Comparison of ENCODE assay signal across 31 cellular contexts in the genomic region with DNA sequence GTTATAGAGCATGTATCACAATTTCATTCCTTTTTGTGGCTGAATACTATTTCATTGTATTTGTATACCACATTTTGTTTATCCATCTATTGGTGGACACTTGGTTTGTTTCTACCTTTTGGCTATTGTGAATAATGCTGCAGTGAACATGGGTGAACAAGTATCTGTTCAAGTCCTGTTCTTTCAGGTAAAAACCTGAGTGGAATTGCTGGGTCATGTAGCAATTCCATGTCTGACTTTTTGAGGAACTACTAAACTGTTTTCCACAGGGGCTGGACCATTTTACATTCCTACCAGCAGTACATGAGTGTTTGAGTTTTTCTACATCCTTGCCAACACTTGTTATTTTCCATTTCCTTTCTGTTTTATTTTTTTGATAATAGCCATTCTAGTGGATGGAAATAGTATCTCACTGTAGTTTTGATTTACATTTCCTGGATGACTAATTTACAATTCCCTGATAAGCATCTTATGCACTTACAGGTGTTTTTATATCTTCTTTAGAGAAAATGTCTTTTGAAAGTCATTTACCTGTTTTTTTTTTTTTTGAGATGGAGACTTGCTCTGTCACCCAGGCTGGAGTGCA. TPM values are rescaled to one million over a fixed set of nuclear protein-coding genes. Genes with fewer than 3 reads are reported as not detected.
DNase-seq lines count a peak whose midpoint lies in the region; ATAC-seq and TF ChIP-seq lines count a peak whose summit lies in the region.
"Had no signal": no experiment of that assay in that cellular context is flagged by ENCODE, and none has a peak within 500 bp of the region (broad histone marks: within the 10 kb centered on the region; RNA-seq: fewer than 3 reads in every experiment).

No MANE protein-coding gene starts in this region.

- no peaks in the 10 kb centered on the region for H3K9me3 ChIP-seq in HEK293 (ENCODE audit: control insufficient read depth, insufficient read depth, low read depth, low read length)
- H3K9me3 ChIP-seq in mucosa of descending colon, result no peaks in the 10 kb centered on the region
- H3K9me3 ChIP-seq: lower lobe of right lung, prostate gland had no signal

- H3K27ac Mint-ChIP-seq in activated T-cell treated with anti-CD3 and anti-CD28 coated beads, Interleukin-2, amount 50 U/mL, for 72 hours, result peak overlapping the region; percentile 96
- H3K27ac Mint-ChIP-seq in activated naive CD8-positive, alpha-beta T cell, result peak overlapping the region; percentile 38
- H3K27ac Mint-ChIP-seq: natural killer cell had no signal

- no peak for DNase-seq in activated T-cell treated with anti-CD3 and anti-CD28 coated beads, Interleukin-2, amount 50 U/mL, for 72 hours
- DNase-seq in activated T-cell treated with anti-CD3 and anti-CD28 coated beads for 4 hours, result no peak
- DNase-seq in mucosa of descending colon, result no peak
- DNase-seq in NOMO-1 (lab: John Stamatoyannopoulos, UW; ENCODE audit: unreplicated experiment in 2 of 2), result no peak
- no peak for DNase-seq in NCI-H1436 (lab: John Stamatoyannopoulos, UW)
- DNase-seq: brain microvascular endothelial cell; cerebellar nuclear complex; DMS53; dorsolateral prefrontal cortex; H7; kidney glomerular epithelial cell; lower lobe of right lung; natural killer cell; NCI-H146; NCI-H345; nucleus accumbens; Right ventricle myocardium superior; stimulated activated CD8-positive, alpha-beta memory T cell treated with anti-CD3 and anti-CD28 coated beads, Interleukin-4, amount 100 ng/mL, for 48 hours; T-helper 17 cell had no signal

- H3K36me3 Mint-ChIP-seq in activated T-cell treated with anti-CD3 and anti-CD28 coated beads, Interleukin-2, amount 50 U/mL, for 72 hours (ENCODE audit: insufficient read depth in 2 of 2), result peaks cover 5 to 14% of the 10 kb centered on the region in 2 donors
- H3K36me3 Mint-ChIP-seq in activated naive CD8-positive, alpha-beta T cell, result peaks cover 17% of the 10 kb centered on the region
- H3K36me3 Mint-ChIP-seq: natural killer cell had no signal

- no peak for TF ChIP-seq CTCF in HEK293 (tag by site-specific recombination; IDR thresholded peaks at IDR 0.05)
- no peak for TF ChIP-seq CTCF in mucosa of descending colon (IDR thresholded peaks at IDR 0.05)

- intact Hi-C loops in mucosa of descending colon (cut with DNase I, micrococcal nuclease), result no loop called here

- H3K4me1 Mint-ChIP-seq in activated T-cell treated with anti-CD3 and anti-CD28 coated beads, Interleukin-2, amount 50 U/mL, for 72 hours (ENCODE audit: low read depth), result peaks cover 54% of the 10 kb centered on the region
- peaks cover 60% of the 10 kb centered on the region for H3K4me1 Mint-ChIP-seq in activated naive CD8-positive, alpha-beta T cell (ENCODE audit: low read depth)

- H3K4me1 ChIP-seq in HEK293 (ENCODE audit: control insufficient read depth, insufficient read depth, low read length) (peaks cover 21% of the 10 kb centered on the region), mucosa of descending colon (ENCODE audit: low read depth) (peaks cover 7% of the 10 kb centered on the region)
- H3K4me1 ChIP-seq: lower lobe of right lung, prostate gland, tibial nerve had no signal

- H3K9me3 Mint-ChIP-seq in activated T-cell treated with anti-CD3 and anti-CD28 coated beads, Interleukin-2, amount 50 U/mL, for 72 hours, result no peaks in the 10 kb centered on the region
- H3K9me3 Mint-ChIP-seq in activated naive CD8-positive, alpha-beta T cell (ENCODE audit: low read depth), result no peaks in the 10 kb centered on the region
- H3K9me3 Mint-ChIP-seq: natural killer cell had no signal

- H3K4me3 ChIP-seq in HEK293 (ENCODE audit: low read depth, low read length) (no peak overlapping the region), mucosa of descending colon (no peak overlapping the region)
- H3K4me3 ChIP-seq: dorsolateral prefrontal cortex, hepatocyte, lower lobe of right lung, prostate gland, tibial nerve had no signal

- POLR2A ChIA-PET in HEK293 (lab: Yijun Ruan, JAX), result no interaction called here

- peak overlapping the region in 1 of 2 donors; percentile 67 for H3K4me3 Mint-ChIP-seq in activated T-cell treated with anti-CD3 and anti-CD28 coated beads, Interleukin-2, amount 50 U/mL, for 72 hours
- H3K4me3 Mint-ChIP-seq in activated naive CD8-positive, alpha-beta T cell, result peak overlapping the region; percentile 3
- H3K4me3 Mint-ChIP-seq: natural killer cell, T-helper 17 cell had no signal

- ATAC-seq in activated T-cell treated with anti-CD3 and anti-CD28 coated beads, Interleukin-2, amount 50 U/mL, for 72 hours (replicated peaks in 1 of 2), result peak; percentile 26 to 31
- peak; percentile 37 for ATAC-seq in mucosa of descending colon
- ATAC-seq: lower lobe of right lung, natural killer cell, Panc1, sciatic nerve, SK-N-SH treated with all-trans-retinoic acid at 6 μM for 48 hours, T-helper 17 cell had no signal

- H3K27ac ChIP-seq in HEK293 (ENCODE audit: extremely low read depth, low read depth, low read length), result no peak overlapping the region
- H3K27ac ChIP-seq: brain microvascular endothelial cell, dorsolateral prefrontal cortex, hepatocyte, lower lobe of right lung, prostate gland, tibial nerve had no signal

- H3K27me3 Mint-ChIP-seq in activated T-cell treated with anti-CD3 and anti-CD28 coated beads, Interleukin-2, amount 50 U/mL, for 72 hours (ENCODE audit: low read depth), result no peaks in the 10 kb centered on the region
- H3K27me3 Mint-ChIP-seq in activated naive CD8-positive, alpha-beta T cell, result no peaks in the 10 kb centered on the region
- H3K27me3 Mint-ChIP-seq: T-helper 17 cell had no signal

- peaks cover 0 to 6% of the 10 kb centered on the region in 2 experiments; a peak in 1 of 3 replicates for H3K36me3 ChIP-seq in HEK293 (ENCODE audit: control insufficient read depth in 2 of 2, insufficient read depth in 1 of 2, low read length in 2 of 2)
- H3K36me3 ChIP-seq in mucosa of descending colon (ENCODE audit: low read depth), result no peaks in the 10 kb centered on the region
- H3K36me3 ChIP-seq: brain microvascular endothelial cell, lower lobe of right lung, prostate gland had no signal

- CTCF ChIA-PET in HEK293 (lab: Yijun Ruan, JAX), result interaction anchor here (0.7 kb wide), 1 partner anchor 121 kb away, joined by 3 read pairs; no protein-coding TSS in a partner anchor

TF ChIP-seq in HEK293, 187 proteins besides CTCF, POLR2A, EP300 and RAD21:
- TF ChIP-seq ZNF140 (tag by site-specific recombination; IDR thresholded peaks at IDR 0.05) (peak; percentile 91), ZNF146 (tag by site-specific recombination; IDR thresholded peaks at IDR 0.05) (peak; percentile 49; the same call in 1 of the 2 replicates), ZNF510 (tag by site-specific recombination; IDR thresholded peaks at IDR 0.05; ENCODE audit: insufficient replicate concordance) (no peak)
- TF ChIP-seq, protein P1, sequence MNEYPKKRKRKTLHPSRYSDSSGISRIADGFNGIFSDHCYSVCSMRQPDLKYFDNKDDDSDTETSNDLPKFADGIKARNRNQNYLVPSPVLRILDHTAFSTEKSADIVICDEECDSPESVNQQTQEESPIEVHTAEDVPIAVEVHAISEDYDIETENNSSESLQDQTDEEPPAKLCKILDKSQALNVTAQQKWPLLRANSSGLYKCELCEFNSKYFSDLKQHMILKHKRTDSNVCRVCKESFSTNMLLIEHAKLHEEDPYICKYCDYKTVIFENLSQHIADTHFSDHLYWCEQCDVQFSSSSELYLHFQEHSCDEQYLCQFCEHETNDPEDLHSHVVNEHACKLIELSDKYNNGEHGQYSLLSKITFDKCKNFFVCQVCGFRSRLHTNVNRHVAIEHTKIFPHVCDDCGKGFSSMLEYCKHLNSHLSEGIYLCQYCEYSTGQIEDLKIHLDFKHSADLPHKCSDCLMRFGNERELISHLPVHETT (tag by site-specific recombination; IDR thresholded peaks at IDR 0.05), result no peak

RNA-seq across cellular contexts. Expression of a gene that starts 12.2 kb away (rescaled TPM):
- total RNA-seq in activated T-cell treated with anti-CD3 and anti-CD28 coated beads, Interleukin-2, amount 50 U/mL, for 72 hours, result 10 to 100 TPM; 69.2 to 73.4 TPM
- total RNA-seq in mucosa of descending colon, result 10 to 100 TPM; 66.8 to 87.4 (median 79.2) TPM

RNA-seq across cellular contexts. Expression of a gene that starts 18.0 kb away (rescaled TPM):
- total RNA-seq in activated T-cell treated with anti-CD3 and anti-CD28 coated beads, Interleukin-2, amount 50 U/mL, for 72 hours, result not detected
- not detected for total RNA-seq in mucosa of descending colon
- total RNA-seq: activated CD8-positive, alpha-beta memory T cell treated with anti-CD3 and anti-CD28 coated beads for 36 hours; fibroblast of lung; H7; hepatocyte; LHCN-M2; lower lobe of right lung; mononuclear cell; natural killer cell; Right ventricle myocardium superior; sciatic nerve; T-helper 17 cell; tibial nerve had no signal

RNA-seq across cellular contexts. Expression of a gene that starts 43.4 kb away (rescaled TPM):
- not detected for total RNA-seq in activated T-cell treated with anti-CD3 and anti-CD28 coated beads, Interleukin-2, amount 50 U/mL, for 72 hours
- not detected for total RNA-seq in mucosa of descending colon
- total RNA-seq: activated CD8-positive, alpha-beta memory T cell treated with anti-CD3 and anti-CD28 coated beads for 36 hours; H7; hepatocyte; mononuclear cell; natural killer cell; prostate gland; sciatic nerve; T-helper 17 cell had no signal

RNA-seq across cellular contexts. Expression of a gene that starts 49.1 kb away (rescaled TPM):
- total RNA-seq in activated T-cell treated with anti-CD3 and anti-CD28 coated beads, Interleukin-2, amount 50 U/mL, for 72 hours, result 10 to 100 TPM; 74.6 to 89.4 TPM
- total RNA-seq in mucosa of descending colon, result 100 to 1,000 TPM; 151 to 232 (median 190) TPM

RNA-seq across cellular contexts. Expression of a gene that starts 56.6 kb away (rescaled TPM):
- total RNA-seq in activated T-cell treated with anti-CD3 and anti-CD28 coated beads, Interleukin-2, amount 50 U/mL, for 72 hours, result 1 to 10 TPM in 1 of 2 donors, under 1 TPM in 1; 0.95 to 3.4 TPM
- total RNA-seq in mucosa of descending colon, result 1 to 10 TPM in 2 of 3 donors, not detected in 1; 3.8 to 4.0 TPM
- total RNA-seq: activated CD8-positive, alpha-beta memory T cell treated with anti-CD3 and anti-CD28 coated beads for 36 hours; hepatocyte had no signal
